Comparison of ENCODE assay signal across 2 cellular contexts in genomic region chr10:31158000-31158658, GRCh38.
TF ChIP-seq lines count a peak whose summit lies in the region.

No MANE protein-coding gene starts in this region.

TF ChIP-seq in SK-N-SH, 30 proteins besides CTCF, POLR2A, EP300 and RAD21 (continued from another document):
- TF ChIP-seq GATA2 (CRISPR knock-in tag; IDR thresholded peaks at IDR 0.05) (no peak), USF1 (IDR thresholded peaks at IDR 0.05; ENCODE audit: borderline replicate concordance, low read depth) (no peak), CHD2 (IDR thresholded peaks at IDR 0.05; ENCODE audit: low read length, partially characterized antibody) (no peak), FOXM1 (IDR thresholded peaks at IDR 0.05; ENCODE audit: low read depth) (no peak), TAF1 (IDR thresholded peaks at IDR 0.05; ENCODE audit: borderline replicate concordance, low read depth, low read length) (no peak), GABPA (IDR thresholded peaks at IDR 0.05; ENCODE audit: low read depth) (no peak), RXRA (IDR thresholded peaks at IDR 0.05; ENCODE audit: borderline replicate concordance, low read depth) (no peak), JUND (IDR thresholded peaks at IDR 0.05) (no peak), MXI1 (IDR thresholded peaks at IDR 0.05; ENCODE audit: low read depth, low read length) (no peak), FOXJ3 (CRISPR knock-in tag; IDR thresholded peaks at IDR 0.05) (no peak), YY1 (IDR thresholded peaks at IDR 0.05; ENCODE audit: low read depth) (no peak)
- TF ChIP-seq, protein P1, sequence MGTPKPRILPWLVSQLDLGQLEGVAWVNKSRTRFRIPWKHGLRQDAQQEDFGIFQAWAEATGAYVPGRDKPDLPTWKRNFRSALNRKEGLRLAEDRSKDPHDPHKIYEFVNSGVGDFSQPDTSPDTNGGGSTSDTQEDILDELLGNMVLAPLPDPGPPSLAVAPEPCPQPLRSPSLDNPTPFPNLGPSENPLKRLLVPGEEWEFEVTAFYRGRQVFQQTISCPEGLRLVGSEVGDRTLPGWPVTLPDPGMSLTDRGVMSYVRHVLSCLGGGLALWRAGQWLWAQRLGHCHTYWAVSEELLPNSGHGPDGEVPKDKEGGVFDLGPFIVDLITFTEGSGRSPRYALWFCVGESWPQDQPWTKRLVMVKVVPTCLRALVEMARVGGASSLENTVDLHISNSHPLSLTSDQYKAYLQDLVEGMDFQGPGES (IDR thresholded peaks at IDR 0.05; ENCODE audit: low read depth, low read length) = no peak
TF ChIP-seq in SK-N-SH: peak in this region for 0.

TF ChIP-seq in SK-N-SH treated with all-trans-retinoic acid at 6 μM for 48 hours, 23 proteins besides CTCF, POLR2A, EP300 and RAD21 (continued from another document):
- no peak for TF ChIP-seq OSR1 (CRISPR knock-in tag; IDR thresholded peaks at IDR 0.05)
- TF ChIP-seq ARNTL (CRISPR knock-in tag; IDR thresholded peaks at IDR 0.05; ENCODE audit: borderline replicate concordance, low read depth) = no peak
- no peak for TF ChIP-seq CSDC2 (CRISPR knock-in tag; IDR thresholded peaks at IDR 0.05)
- TF ChIP-seq ZNF565 (CRISPR knock-in tag; conservative IDR thresholded peaks at IDR 0.05; ENCODE audit: low read depth) = no peak
- TF ChIP-seq, protein P2, sequence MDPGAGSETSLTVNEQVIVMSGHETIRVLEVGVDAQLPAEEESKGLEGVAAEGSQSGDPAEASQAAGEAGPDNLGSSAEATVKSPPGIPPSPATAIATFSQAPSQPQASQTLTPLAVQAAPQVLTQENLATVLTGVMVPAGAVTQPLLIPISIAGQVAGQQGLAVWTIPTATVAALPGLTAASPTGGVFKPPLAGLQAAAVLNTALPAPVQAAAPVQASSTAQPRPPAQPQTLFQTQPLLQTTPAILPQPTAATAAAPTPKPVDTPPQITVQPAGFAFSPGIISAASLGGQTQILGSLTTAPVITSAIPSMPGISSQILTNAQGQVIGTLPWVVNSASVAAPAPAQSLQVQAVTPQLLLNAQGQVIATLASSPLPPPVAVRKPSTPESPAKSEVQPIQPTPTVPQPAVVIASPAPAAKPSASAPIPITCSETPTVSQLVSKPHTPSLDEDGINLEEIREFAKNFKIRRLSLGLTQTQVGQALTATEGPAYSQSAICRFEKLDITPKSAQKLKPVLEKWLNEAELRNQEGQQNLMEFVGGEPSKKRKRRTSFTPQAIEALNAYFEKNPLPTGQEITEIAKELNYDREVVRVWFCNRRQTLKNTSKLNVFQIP (CRISPR knock-in tag; IDR thresholded peaks at IDR 0.05; ENCODE audit: borderline replicate concordance, low read depth) = no peak
- TF ChIP-seq, protein P3, sequence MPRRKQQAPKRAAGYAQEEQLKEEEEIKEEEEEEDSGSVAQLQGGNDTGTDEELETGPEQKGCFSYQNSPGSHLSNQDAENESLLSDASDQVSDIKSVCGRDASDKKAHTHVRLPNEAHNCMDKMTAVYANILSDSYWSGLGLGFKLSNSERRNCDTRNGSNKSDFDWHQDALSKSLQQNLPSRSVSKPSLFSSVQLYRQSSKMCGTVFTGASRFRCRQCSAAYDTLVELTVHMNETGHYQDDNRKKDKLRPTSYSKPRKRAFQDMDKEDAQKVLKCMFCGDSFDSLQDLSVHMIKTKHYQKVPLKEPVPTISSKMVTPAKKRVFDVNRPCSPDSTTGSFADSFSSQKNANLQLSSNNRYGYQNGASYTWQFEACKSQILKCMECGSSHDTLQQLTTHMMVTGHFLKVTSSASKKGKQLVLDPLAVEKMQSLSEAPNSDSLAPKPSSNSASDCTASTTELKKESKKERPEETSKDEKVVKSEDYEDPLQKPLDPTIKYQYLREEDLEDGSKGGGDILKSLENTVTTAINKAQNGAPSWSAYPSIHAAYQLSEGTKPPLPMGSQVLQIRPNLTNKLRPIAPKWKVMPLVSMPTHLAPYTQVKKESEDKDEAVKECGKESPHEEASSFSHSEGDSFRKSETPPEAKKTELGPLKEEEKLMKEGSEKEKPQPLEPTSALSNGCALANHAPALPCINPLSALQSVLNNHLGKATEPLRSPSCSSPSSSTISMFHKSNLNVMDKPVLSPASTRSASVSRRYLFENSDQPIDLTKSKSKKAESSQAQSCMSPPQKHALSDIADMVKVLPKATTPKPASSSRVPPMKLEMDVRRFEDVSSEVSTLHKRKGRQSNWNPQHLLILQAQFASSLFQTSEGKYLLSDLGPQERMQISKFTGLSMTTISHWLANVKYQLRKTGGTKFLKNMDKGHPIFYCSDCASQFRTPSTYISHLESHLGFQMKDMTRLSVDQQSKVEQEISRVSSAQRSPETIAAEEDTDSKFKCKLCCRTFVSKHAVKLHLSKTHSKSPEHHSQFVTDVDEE (CRISPR knock-in tag; IDR thresholded peaks at IDR 0.05) = no peak
- TF ChIP-seq TCF4 (CRISPR knock-in tag; IDR thresholded peaks at IDR 0.05; ENCODE audit: borderline replicate concordance) = no peak
- no peak for TF ChIP-seq ZFP30 (CRISPR knock-in tag; IDR thresholded peaks at IDR 0.05)
- TF ChIP-seq, protein P4, sequence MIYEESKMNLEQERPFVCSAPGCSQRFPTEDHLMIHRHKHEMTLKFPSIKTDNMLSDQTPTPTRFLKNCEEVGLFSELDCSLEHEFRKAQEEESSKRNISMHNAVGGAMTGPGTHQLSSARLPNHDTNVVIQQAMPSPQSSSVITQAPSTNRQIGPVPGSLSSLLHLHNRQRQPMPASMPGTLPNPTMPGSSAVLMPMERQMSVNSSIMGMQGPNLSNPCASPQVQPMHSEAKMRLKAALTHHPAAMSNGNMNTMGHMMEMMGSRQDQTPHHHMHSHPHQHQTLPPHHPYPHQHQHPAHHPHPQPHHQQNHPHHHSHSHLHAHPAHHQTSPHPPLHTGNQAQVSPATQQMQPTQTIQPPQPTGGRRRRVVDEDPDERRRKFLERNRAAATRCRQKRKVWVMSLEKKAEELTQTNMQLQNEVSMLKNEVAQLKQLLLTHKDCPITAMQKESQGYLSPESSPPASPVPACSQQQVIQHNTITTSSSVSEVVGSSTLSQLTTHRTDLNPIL (CRISPR knock-in tag; IDR thresholded peaks at IDR 0.05; ENCODE audit: low read depth) = no peak
- TF ChIP-seq TOX (CRISPR knock-in tag; IDR thresholded peaks at IDR 0.05; ENCODE audit: borderline replicate concordance) = no peak
- no peak for TF ChIP-seq GLIS3 (CRISPR knock-in tag; IDR thresholded peaks at IDR 0.05)
- no peak for TF ChIP-seq PPARA (CRISPR knock-in tag; IDR thresholded peaks at IDR 0.05; ENCODE audit: borderline replicate concordance)
- TF ChIP-seq RARB (CRISPR knock-in tag; IDR thresholded peaks at IDR 0.05) = no peak
TF ChIP-seq in SK-N-SH treated with all-trans-retinoic acid at 6 μM for 48 hours: peak in this region for 0.
